Comparison of ENCODE assay signal across 8 cellular contexts in genomic region chr7:135672560-135673359, GRCh38. TPM values are rescaled to one million over a fixed set of nuclear protein-coding genes. Genes with fewer than 3 reads are reported as not detected.
A peak's percentile ranks its signal among the peaks of the same experiment; 100 is the strongest.
DNase-seq lines count a peak whose midpoint lies in the region; ATAC-seq and TF ChIP-seq lines count a peak whose summit lies in the region.

No MANE protein-coding gene starts in this region.

- TF ChIP-seq CTCF in A673 (conservative IDR thresholded peaks at IDR 0.05; ENCODE audit: low read depth, low read length) (peak; percentile 88), GM12873 (IDR thresholded peaks at IDR 0.05; ENCODE audit: insufficient read depth, low read depth, low read length, missing control alignments) (peak; percentile 76), right atrium auricular region (IDR thresholded peaks at IDR 0.05) (peak; percentile 57 to 84), smooth muscle cell (IDR thresholded peaks at IDR 0.05; ENCODE audit: borderline replicate concordance, insufficient read depth, poor library complexity, severe bottlenecking) (peak; percentile 82)

- intact Hi-C loops in A673 (cut with micrococcal nuclease; ENCODE audit: unreplicated experiment): loop anchor here (5.0 kb wide), 2 partner anchors 125 to 335 kb away; no protein-coding TSS in a partner anchor

- H3K36me3 ChIP-seq in A673 (ENCODE audit: insufficient read depth, low read length, poor library complexity, severe bottlenecking) (peaks cover 17% of the 10 kb centered on the region), right atrium auricular region (peaks cover 7% of the 10 kb centered on the region), smooth muscle cell (ENCODE audit: low read depth) (no peaks in the 10 kb centered on the region)

- peak; percentile 75 for ATAC-seq in HG02870 (IDR thresholded peaks at IDR 0.05; ENCODE audit: unreplicated experiment)
- peak; percentile 59 for ATAC-seq in activated naive CD8-positive, alpha-beta T cell treated with anti-CD3 and anti-CD28 coated beads, Interleukin-2, amount 50 U/mL, for 24 hours
- no peak for ATAC-seq in stimulated activated memory B cell treated with anti-CD40 and anti-IgM and Interleukin-4, amounts not matched to agents 10 μg/mL and 1 μg/mL and 100 μg/mL, for 72 hours

- H3F3A ChIP-seq in smooth muscle cell (ENCODE audit: low read depth): no peaks in the 10 kb centered on the region

- H3K27ac ChIP-seq in A673 (ENCODE audit: low read depth, low read length, poor library complexity, severe bottlenecking) (no peak overlapping the region), right atrium auricular region (peak overlapping the region; percentile 55 to 62), smooth muscle cell (ENCODE audit: low read depth) (peak overlapping the region; percentile 55)

- H3K79me2 ChIP-seq in smooth muscle cell (ENCODE audit: low read depth): peaks cover 64% of the 10 kb centered on the region

- peaks cover 33% of the 10 kb centered on the region for H3K36me3 Mint-ChIP-seq in activated naive CD8-positive, alpha-beta T cell treated with anti-CD3 and anti-CD28 coated beads, Interleukin-2, amount 50 U/mL, for 24 hours (ENCODE audit: low read depth)
- H3K36me3 Mint-ChIP-seq in stimulated activated memory B cell treated with anti-CD40 and anti-IgM and Interleukin-4, amounts not matched to agents 10 μg/mL and 1 μg/mL and 100 μg/mL, for 72 hours: peaks cover 35% of the 10 kb centered on the region

- no peak overlapping the region for H3K27ac Mint-ChIP-seq in activated naive CD8-positive, alpha-beta T cell treated with anti-CD3 and anti-CD28 coated beads, Interleukin-2, amount 50 U/mL, for 24 hours
- no peak overlapping the region for H3K27ac Mint-ChIP-seq in stimulated activated memory B cell treated with anti-CD40 and anti-IgM and Interleukin-4, amounts not matched to agents 10 μg/mL and 1 μg/mL and 100 μg/mL, for 72 hours

- peak overlapping the region; percentile 9 for H3K4me2 ChIP-seq in smooth muscle cell

- POLR2A ChIA-PET in A673 (lab: Charles Lee; ENCODE audit: low non-redundant PET): no interaction called here

- no peak overlapping the region for H3K4me3 Mint-ChIP-seq in activated naive CD8-positive, alpha-beta T cell treated with anti-CD3 and anti-CD28 coated beads, Interleukin-2, amount 50 U/mL, for 24 hours
- H3K4me3 Mint-ChIP-seq in stimulated activated memory B cell treated with anti-CD40 and anti-IgM and Interleukin-4, amounts not matched to agents 10 μg/mL and 1 μg/mL and 100 μg/mL, for 72 hours: no peak overlapping the region

- peaks cover 16% of the 10 kb centered on the region for H3K4me1 Mint-ChIP-seq in activated naive CD8-positive, alpha-beta T cell treated with anti-CD3 and anti-CD28 coated beads, Interleukin-2, amount 50 U/mL, for 24 hours
- H3K4me1 Mint-ChIP-seq in stimulated activated memory B cell treated with anti-CD40 and anti-IgM and Interleukin-4, amounts not matched to agents 10 μg/mL and 1 μg/mL and 100 μg/mL, for 72 hours: peaks cover 18% of the 10 kb centered on the region

- WGBS in smooth muscle cell (ENCODE audit: low lambda C conversion rate): 54% methylated on average over 3 of the region's 3 CpGs

- H3K27me3 Mint-ChIP-seq in activated naive CD8-positive, alpha-beta T cell treated with anti-CD3 and anti-CD28 coated beads, Interleukin-2, amount 50 U/mL, for 24 hours: no peaks in the 10 kb centered on the region
- no peaks in the 10 kb centered on the region for H3K27me3 Mint-ChIP-seq in stimulated activated memory B cell treated with anti-CD40 and anti-IgM and Interleukin-4, amounts not matched to agents 10 μg/mL and 1 μg/mL and 100 μg/mL, for 72 hours

- H2AFZ ChIP-seq in smooth muscle cell (ENCODE audit: low read depth): no peak overlapping the region

- no peaks in the 10 kb centered on the region for H3K9me3 ChIP-seq in A673 (ENCODE audit: low read depth, low read length, poor library complexity, severe bottlenecking)
- no peaks in the 10 kb centered on the region for H3K9me3 ChIP-seq in right atrium auricular region
- no peaks in the 10 kb centered on the region for H3K9me3 ChIP-seq in smooth muscle cell (replicated peaks; ENCODE audit: low read depth)

- H3K4me1 ChIP-seq in A673 (ENCODE audit: insufficient read depth, low read length, poor library complexity, severe bottlenecking) (peaks cover 5% of the 10 kb centered on the region), right atrium auricular region (peaks cover 0 to 43% of the 10 kb centered on the region in 2 donors), smooth muscle cell (ENCODE audit: low read depth) (peaks cover 4% of the 10 kb centered on the region)

- no peak overlapping the region for H3K9ac ChIP-seq in smooth muscle cell (ENCODE audit: low read depth)

- peaks cover 4% of the 10 kb centered on the region for H3K9me3 Mint-ChIP-seq in activated naive CD8-positive, alpha-beta T cell treated with anti-CD3 and anti-CD28 coated beads, Interleukin-2, amount 50 U/mL, for 24 hours
- no peaks in the 10 kb centered on the region for H3K9me3 Mint-ChIP-seq in stimulated activated memory B cell treated with anti-CD40 and anti-IgM and Interleukin-4, amounts not matched to agents 10 μg/mL and 1 μg/mL and 100 μg/mL, for 72 hours

- H3K4me3 ChIP-seq in A673 (ENCODE audit: low read depth, low read length, poor library complexity, severe bottlenecking): no peak overlapping the region
- no peak overlapping the region for H3K4me3 ChIP-seq in right atrium auricular region
- no peak overlapping the region for H3K4me3 ChIP-seq in smooth muscle cell

- no TSS peak for BruUV-seq in A673 (replicated peaks; lab: Mats Ljungman, UMichigan)

- no peaks in the 10 kb centered on the region for H4K20me1 ChIP-seq in smooth muscle cell (ENCODE audit: low read depth)

- CTCF ChIA-PET in A673 (lab: Charles Lee): interaction anchor here (0.6 to 1.7 kb wide), 7 partner anchors 12 to 1954 kb away, joined by 3 to 9 read pairs (median 3); no protein-coding TSS in a partner anchor

- H3K27me3 ChIP-seq in A673 (replicated peaks; ENCODE audit: insufficient read depth, low read depth, low read length, poor library complexity) (no peaks in the 10 kb centered on the region), right atrium auricular region (no peaks in the 10 kb centered on the region), smooth muscle cell (ENCODE audit: low read depth) (no peaks in the 10 kb centered on the region)

- DNase-seq in A673 (ENCODE audit: low spot score): peak; percentile 74
- DNase-seq in NCI-H2107 treated with DMSO at 0.1 percent for 48 hours (lab: John Stamatoyannopoulos, UW; ENCODE audit: unreplicated experiment): peak; percentile 83
- DNase-seq in activated naive CD8-positive, alpha-beta T cell treated with anti-CD3 and anti-CD28 coated beads, Interleukin-2, amount 50 U/mL, for 24 hours: no peak
- DNase-seq in right atrium auricular region (ENCODE audit: low spot score): no peak
- no peak for DNase-seq in smooth muscle cell (lab: John Stamatoyannopoulos, UW; ENCODE audit: unreplicated experiment)

RNA-seq across cellular contexts. Expression of gene STMP1, which starts 10.4 kb away (rescaled TPM):
- total RNA-seq in A673 (2021) (32.1 and 33.4 TPM in 2 replicates), right atrium auricular region (10 to 100 TPM; 11.9 to 13.4 TPM), smooth muscle cell (26.6 and 28.7 TPM in 2 replicates)
- polyA plus RNA-seq in smooth muscle cell: 72.1 and 76.8 TPM in 2 replicates

RNA-seq across cellular contexts. Expression of gene SLC13A4, which starts 55.2 kb away (rescaled TPM):
- not detected in 2 replicates for total RNA-seq in A673 (2021)
- total RNA-seq in right atrium auricular region: under 1 TPM in 1 of 2 donors, not detected in 1; 0.12 TPM
- total RNA-seq in smooth muscle cell: 0.18 TPM in 1 of 2 replicates, not detected in the other
- 0.43 and 0.61 TPM in 2 replicates for polyA plus RNA-seq in smooth muscle cell

Comparison
In these comparisons a context has a peak if more than half of its experiments do, and no peak if none do; other contexts are left out.
1. DNase-seq: peak in A673 (single experiment) and NCI-H2107 treated with DMSO at 0.1 percent for 48 hours (single experiment); none in activated naive CD8-positive, alpha-beta T cell treated with anti-CD3 and anti-CD28 coated beads, Interleukin-2, amount 50 U/mL, for 24 hours (single experiment), right atrium auricular region (single experiment) and smooth muscle cell (single experiment).
2. Peak in every context shown above with its lines, with median percentiles within 50 percentile points of each other: CTCF ChIP-seq.